Comparison of ENCODE assay signal across 8 cellular contexts in the genomic region with DNA sequence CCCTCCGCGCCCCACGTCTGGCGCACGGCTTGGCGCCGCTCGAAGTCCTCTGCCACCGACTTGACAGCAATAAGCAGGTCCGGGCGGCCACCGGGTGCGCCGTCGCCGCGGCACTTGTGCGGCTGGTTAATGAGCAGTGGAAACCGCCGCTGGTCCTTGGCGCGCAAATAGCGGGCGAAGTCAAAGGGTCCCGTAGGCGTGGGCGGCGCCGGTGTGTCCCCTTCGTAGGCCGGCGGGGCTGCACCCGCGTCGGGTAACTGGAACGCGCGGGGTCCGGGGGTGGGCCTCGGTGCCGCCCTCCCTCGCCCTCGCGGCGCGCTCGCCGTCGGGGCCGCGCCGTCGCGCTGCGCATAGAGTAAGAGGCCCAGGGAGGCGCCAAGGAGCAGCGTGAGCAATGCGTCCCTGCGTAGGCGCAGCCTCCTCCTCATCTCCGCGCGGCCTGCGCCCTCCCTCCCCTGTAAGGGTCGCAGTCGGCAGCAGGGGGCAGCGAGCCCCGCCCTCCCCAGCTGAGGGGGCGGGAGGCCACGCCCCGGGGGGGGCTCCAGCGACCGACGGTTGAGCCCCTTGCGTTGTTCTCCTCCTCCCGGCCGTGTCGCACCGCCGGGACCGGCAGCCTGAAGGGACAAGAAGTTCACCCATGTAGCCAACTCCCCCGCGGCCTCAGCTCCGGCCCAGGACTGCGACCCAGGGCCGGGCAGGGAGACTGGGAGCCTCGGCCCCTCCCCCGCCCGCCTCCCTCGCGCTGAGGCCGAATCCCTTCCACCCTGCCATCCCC. TPM values are rescaled to one million over a fixed set of nuclear protein-coding genes. Genes with fewer than 3 reads are reported as not detected.
DNase-seq lines count a peak whose midpoint lies in the region; ATAC-seq and TF ChIP-seq lines count a peak whose summit lies in the region.

No MANE protein-coding gene starts in this region.

- peak overlapping the region; percentile 59 for H2BK5ac ChIP-seq in neuronal stem cell (ENCODE audit: low read length)

- no peak overlapping the region for H2BK12ac ChIP-seq in neuronal stem cell (ENCODE audit: low read length)

- H3K23ac ChIP-seq in neuronal stem cell (ENCODE audit: low read depth, low read length, poor library complexity) = peak overlapping the region; percentile 55

- H3K4me2 ChIP-seq in KMS-11 (peak overlapping the region; percentile 86), neuronal stem cell (ENCODE audit: insufficient read depth, low read length, poor library complexity, severe bottlenecking) (peak overlapping the region; percentile 89)

- H2BK120ac ChIP-seq in neuronal stem cell (ENCODE audit: low read depth, low read length) = peak overlapping the region; percentile 47

- H3K18ac ChIP-seq in neuronal stem cell (ENCODE audit: low read length) = peak overlapping the region; percentile 88

- peaks cover 2% of the 10 kb centered on the region for H3K4me1 ChIP-seq in KMS-11 (ENCODE audit: low read depth, poor library complexity, severe bottlenecking)
- H3K4me1 ChIP-seq in neuronal stem cell (ENCODE audit: control insufficient read depth in 2 of 2, insufficient read depth in 1 of 2, low read depth in 1 of 2, low read length in 2 of 2) = peaks cover 2 to 4% of the 10 kb centered on the region in 2 donors

- H3K4me3 ChIP-seq in KMS-11 (IDR thresholded peaks at IDR 0.05; ENCODE audit: insufficient read depth, low read depth, low read length) (no peak overlapping the region), fibroblast of the aortic adventitia (ENCODE audit: low read depth, low read length) (peak overlapping the region; percentile 73), neuronal stem cell (ENCODE audit: low read length in 2 of 2) (peak overlapping the region; percentile 44 to 84)

- no CpG with 5 or more reads among the region's 92 CpGs for WGBS in neuronal stem cell (ENCODE audit: extremely low coverage in 2 of 2, insufficient read length in 2 of 2, insufficient replicate concordance in 1 of 2), 2 donors

- H2AFZ ChIP-seq in KMS-11 (ENCODE audit: low read depth) (peak overlapping the region; percentile 82), neuronal stem cell (ENCODE audit: low read length) (peak overlapping the region; percentile 95)

- peak overlapping the region; percentile 51 for H2AK5ac ChIP-seq in neuronal stem cell (ENCODE audit: low read depth, low read length)

- no peaks in the 10 kb centered on the region for H4K20me1 ChIP-seq in KMS-11 (ENCODE audit: insufficient read depth)

- ATAC-seq in GM18870 (IDR thresholded peaks at IDR 0.05; ENCODE audit: unreplicated experiment) = peak; percentile 23
- ATAC-seq in HG02938 (IDR thresholded peaks at IDR 0.05; ENCODE audit: unreplicated experiment) = no peak
- ATAC-seq in GM21528 (IDR thresholded peaks at IDR 0.05; ENCODE audit: low FRiP score, unreplicated experiment) = no peak

- H3K4ac ChIP-seq in neuronal stem cell (ENCODE audit: low read length) = no peak overlapping the region

- H3K36me3 ChIP-seq in KMS-11 (ENCODE audit: insufficient read depth) = peaks cover 3% of the 10 kb centered on the region; the same call in 1 of the 2 replicates
- peaks cover 23 to 35% of the 10 kb centered on the region in 2 donors for H3K36me3 ChIP-seq in neuronal stem cell (replicated peaks in 1 of 2; ENCODE audit: control insufficient read depth in 2 of 2, insufficient read depth in 2 of 2, low read length in 2 of 2)

- no peak for TF ChIP-seq CTCF in KMS-11 (conservative IDR thresholded peaks at IDR 0.05; ENCODE audit: low read depth, low read length)
- no peak for TF ChIP-seq CTCF in fibroblast of the aortic adventitia (IDR thresholded peaks at IDR 0.05; ENCODE audit: insufficient read depth, low read length)

- no peaks in the 10 kb centered on the region for H3K79me1 ChIP-seq in neuronal stem cell (ENCODE audit: low read depth, low read length)

- H3K14ac ChIP-seq in neuronal stem cell (ENCODE audit: low read length) = peak overlapping the region; percentile 71

- H3K27me3 ChIP-seq in KMS-11 (ENCODE audit: insufficient read depth, low read depth) = no peaks in the 10 kb centered on the region
- peaks cover 23 to 60% (median 38%) of the 10 kb centered on the region in 3 experiments for H3K27me3 ChIP-seq in neuronal stem cell (ENCODE audit: control insufficient read depth in 3 of 3, insufficient read depth in 3 of 3, low read depth in 1 of 3, low read length in 3 of 3)

- H2BK15ac ChIP-seq in neuronal stem cell (ENCODE audit: low read length) = peak overlapping the region; percentile 89

- no peak overlapping the region for H4K8ac ChIP-seq in neuronal stem cell (ENCODE audit: low read depth, low read length)

- H3K9ac ChIP-seq in KMS-11 = peak overlapping the region; percentile 27; the same call in 1 of the 2 replicates
- H3K9ac ChIP-seq in neuronal stem cell (ENCODE audit: low read depth, low read length, poor library complexity) = peak overlapping the region; percentile 53

- no peak overlapping the region for H3K27ac ChIP-seq in KMS-11
- H3K27ac ChIP-seq in neuronal stem cell (replicated peaks; ENCODE audit: low read length) = no peak overlapping the region

- H4K91ac ChIP-seq in neuronal stem cell (ENCODE audit: low read depth, low read length, poor library complexity) = no peak overlapping the region

- DNase-seq in 8988T (peak; percentile 53), fibroblast of the aortic adventitia (ENCODE audit: low read depth) (peak; percentile 59), neuronal stem cell (ENCODE audit: low spot score) (no peak)
- DNase-seq in activated CD8-positive, alpha-beta memory T cell treated with anti-CD3 and anti-CD28 coated beads, Interleukin-2, amount 50 U/mL, for 48 hours = peak; percentile 77

- H3K79me2 ChIP-seq in KMS-11 (ENCODE audit: insufficient read depth, low read depth) = no peaks in the 10 kb centered on the region

- peaks cover 0 to 7% of the 10 kb centered on the region in 2 donors for H3K9me3 ChIP-seq in neuronal stem cell (replicated peaks in 1 of 2; ENCODE audit: control insufficient read depth in 2 of 2, insufficient read depth in 1 of 2, low read depth in 1 of 2, low read length in 2 of 2)

RNA-seq across cellular contexts. Expression of gene B3GNT9, which starts 0.6 kb away (rescaled TPM):
- 37.0 and 42.4 TPM in 2 replicates for total RNA-seq in fibroblast of the aortic adventitia (ENCODE audit: low replicate concordance)
- polyA plus RNA-seq in neuronal stem cell (2013, experiment 1 of 2) = 2.0 TPM
- polyA plus RNA-seq in neuronal stem cell (2013, experiment 2 of 2) = 2.0 TPM

RNA-seq across cellular contexts. Expression of gene TRADD, which starts 9.5 kb away (rescaled TPM):
- 12.3 and 29.1 TPM in 2 replicates for total RNA-seq in fibroblast of the aortic adventitia (ENCODE audit: low replicate concordance)
- polyA plus RNA-seq in neuronal stem cell (2013, experiment 1 of 2) = 0.13 TPM
- polyA plus RNA-seq in neuronal stem cell (2013, experiment 2 of 2) = 0.12 TPM

RNA-seq across cellular contexts. Expression of gene FBXL8, which starts 9.5 kb away (rescaled TPM):
- total RNA-seq in fibroblast of the aortic adventitia (ENCODE audit: low replicate concordance) = 11.3 and 29.7 TPM in 2 replicates
- polyA plus RNA-seq in neuronal stem cell (2013, experiment 1 of 2) = 0.06 TPM
- 0.10 TPM for polyA plus RNA-seq in neuronal stem cell (2013, experiment 2 of 2)

RNA-seq across cellular contexts. Expression of gene HSF4, which starts 14.3 kb away (rescaled TPM):
- 6.4 and 17.9 TPM in 2 replicates for total RNA-seq in fibroblast of the aortic adventitia (ENCODE audit: low replicate concordance)
- 0.36 TPM for polyA plus RNA-seq in neuronal stem cell (2013, experiment 1 of 2)
- polyA plus RNA-seq in neuronal stem cell (2013, experiment 2 of 2) = 0.48 TPM

RNA-seq across cellular contexts. Expression of gene NOL3, which starts 20.1 kb away (rescaled TPM):
- total RNA-seq in fibroblast of the aortic adventitia (ENCODE audit: low replicate concordance) = 10.1 and 27.1 TPM in 2 replicates
- 2.7 TPM for polyA plus RNA-seq in neuronal stem cell (2013, experiment 1 of 2)
- 2.2 TPM for polyA plus RNA-seq in neuronal stem cell (2013, experiment 2 of 2)
